In genomic region chr10:89853796-89854195, GRCh38 we compare ENCODE assay signal across 21 cellular contexts.
DNase-seq lines count a peak whose midpoint lies in the region; ATAC-seq and TF ChIP-seq lines count a peak whose summit lies in the region.
"Had no signal": no experiment of that assay in that cellular context is flagged by ENCODE, and none has a peak within 500 bp of the region (broad histone marks: within the 10 kb centered on the region; RNA-seq: fewer than 3 reads in every experiment).

No MANE protein-coding gene starts in this region.

- H3K27me3 ChIP-seq in H9 (ENCODE audit: insufficient read depth, low read length) (no peaks in the 10 kb centered on the region), SJCRH30 (no peaks in the 10 kb centered on the region), neural progenitor cell (no peaks in the 10 kb centered on the region), ascending aorta (no peaks in the 10 kb centered on the region)
- H3K27me3 ChIP-seq: BLaER1 treated with 17β-estradiol and CSF1 and Interleukin-3, amounts not matched to agents 10 nM and 100 nM; dorsolateral prefrontal cortex had no signal

- H2AK5ac ChIP-seq in H9 (ENCODE audit: insufficient read length, low read length) = no peak overlapping the region

- no peak overlapping the region for H4K8ac ChIP-seq in H9 (replicated peaks; ENCODE audit: insufficient read length, low read depth, low read length)

- no peak overlapping the region for H3K14ac ChIP-seq in H9 (ENCODE audit: insufficient read depth, low read length)

- TF ChIP-seq CTCF in H9 (conservative IDR thresholded peaks at IDR 0.05) (peak; percentile 86), epithelial cell of proximal tubule (conservative IDR thresholded peaks at IDR 0.05; ENCODE audit: low read depth, low read length) (peak; percentile 38), neural progenitor cell (IDR thresholded peaks at IDR 0.05) (peak; percentile 67), ascending aorta (IDR thresholded peaks at IDR 0.05) (no peak)

- DNase-seq in H9 (peak; percentile 86), SJCRH30 (peak; percentile 66 to 84), epithelial cell of proximal tubule (ENCODE audit: low read depth) (no peak), neural progenitor cell (ENCODE audit: low spot score) (peak; percentile 55), ascending aorta (ENCODE audit: low spot score in 2 of 2) (no peak), D341Med (ENCODE audit: low spot score) (no peak)
- no peak for DNase-seq in activated CD4-positive, alpha-beta T cell treated with anti-CD3 and anti-CD28 coated beads, Interleukin-2, amount 10 ng/mL, durations not matched to agents 24 days and 14 days
- DNase-seq: activated CD8-positive, alpha-beta T cell treated with anti-CD3 and anti-CD28 coated beads, Interleukin-2, amount 10 ng/mL, durations not matched to agents 7 days and 5 days; amniotic stem cell; DND-41; dorsolateral prefrontal cortex; Karpas-422; NCI-H1930; NK-92 treated with Interleukin-12 subunit alpha and Interleukin-12 subunit beta, amount 100 ng/mL, for 24 hours; posterior cingulate gyrus; SHP77 had no signal

- no peaks in the 10 kb centered on the region for H3F3A ChIP-seq in neural progenitor cell (ENCODE audit: low read depth)

- no peak overlapping the region for H4K5ac ChIP-seq in H9 (ENCODE audit: insufficient read length, low read depth, low read length)

- no peak overlapping the region for H2BK20ac ChIP-seq in H9 (ENCODE audit: low read depth, low read length, poor library complexity, severe bottlenecking)

- no peak overlapping the region for H2AFZ ChIP-seq in H9 (ENCODE audit: low read length)
- peak overlapping the region; percentile 74 for H2AFZ ChIP-seq in neural progenitor cell (replicated peaks)

- no peak overlapping the region for H3T11ph ChIP-seq in H9 (ENCODE audit: low read length)

- H2BK5ac ChIP-seq in H9 (ENCODE audit: insufficient read length, low read length) = no peak overlapping the region

- H4K91ac ChIP-seq in H9 (ENCODE audit: insufficient read length, low read depth, low read length) = no peak overlapping the region

- no peaks in the 10 kb centered on the region for H3K23me2 ChIP-seq in H9 (ENCODE audit: insufficient read length, low read depth, low read length, poor library complexity, severe bottlenecking)

- H3K79me2 ChIP-seq in H9 (ENCODE audit: insufficient read depth, low read length) (no peaks in the 10 kb centered on the region), neural progenitor cell (ENCODE audit: low read depth) (no peaks in the 10 kb centered on the region)

- no peaks in the 10 kb centered on the region for H3K79me1 ChIP-seq in H9 (ENCODE audit: insufficient read depth, low read depth, low read length, poor library complexity, severe bottlenecking)

- H2BK120ac ChIP-seq in H9 (ENCODE audit: low read depth, low read length, poor library complexity, severe bottlenecking) = no peak overlapping the region

- no peak overlapping the region for H3K4me2 ChIP-seq in H9 (ENCODE audit: insufficient read depth, insufficient read length, low read length)
- no peak overlapping the region for H3K4me2 ChIP-seq in neural progenitor cell
- H3K4me2 ChIP-seq: BLaER1 treated with 17β-estradiol and CSF1 and Interleukin-3, amounts not matched to agents 10 nM and 100 nM had no signal

- H3K36me3 Mint-ChIP-seq in H9 (ENCODE audit: insufficient read depth in 1 of 3, low read depth in 3 of 3) = no peaks in the 10 kb centered on the region; a peak in 1 of 7 replicates
- H3K36me3 Mint-ChIP-seq in neural progenitor cell = no peaks in the 10 kb centered on the region
- no peaks in the 10 kb centered on the region for H3K36me3 Mint-ChIP-seq in activated CD4-positive, alpha-beta T cell treated with anti-CD3 and anti-CD28 coated beads, Interleukin-2, amount 10 ng/mL, durations not matched to agents 24 days and 14 days (ENCODE audit: low read depth)

- no peak overlapping the region for H3K56ac ChIP-seq in H9 (ENCODE audit: insufficient read length, low read depth, low read length)

- no peak overlapping the region for H3K9ac ChIP-seq in H9 (ENCODE audit: extremely low read depth, insufficient read length, low read length)
- H3K9ac ChIP-seq in neural progenitor cell = no peak overlapping the region
- H3K9ac ChIP-seq: BLaER1 treated with 17β-estradiol and CSF1 and Interleukin-3, amounts not matched to agents 10 nM and 100 nM had no signal

- H3K27me3 Mint-ChIP-seq in H9 (ENCODE audit: low read depth) = peaks cover 3% of the 10 kb centered on the region; the same call in 1 of the 2 replicates
- H3K27me3 Mint-ChIP-seq in neural progenitor cell (ENCODE audit: insufficient read depth, low read depth) = no peaks in the 10 kb centered on the region
- H3K27me3 Mint-ChIP-seq in activated CD4-positive, alpha-beta T cell treated with anti-CD3 and anti-CD28 coated beads, Interleukin-2, amount 10 ng/mL, durations not matched to agents 24 days and 14 days = peaks cover 6% of the 10 kb centered on the region

- H3K4me1 ChIP-seq in H9 (ENCODE audit: insufficient read depth, low read length) (no peaks in the 10 kb centered on the region), SJCRH30 (peaks cover 4% of the 10 kb centered on the region), neural progenitor cell (no peaks in the 10 kb centered on the region), ascending aorta (no peaks in the 10 kb centered on the region)

- H3K9me3 Mint-ChIP-seq in H9 (peaks cover 0 to 2% of the 10 kb centered on the region in 2 experiments; a peak in 3 of 5 replicates), neural progenitor cell (no peaks in the 10 kb centered on the region)
- no peaks in the 10 kb centered on the region for H3K9me3 Mint-ChIP-seq in activated CD4-positive, alpha-beta T cell treated with anti-CD3 and anti-CD28 coated beads, Interleukin-2, amount 10 ng/mL, durations not matched to agents 24 days and 14 days
- H3K9me3 Mint-ChIP-seq: activated T-helper 17 cell treated with anti-CD3 and anti-CD28 coated beads, Interleukin-2, amount 50 U/mL, for 72 hours had no signal

- H2BK15ac ChIP-seq in H9 (ENCODE audit: low read depth, low read length) = no peak overlapping the region

- H3K4me1 Mint-ChIP-seq in H9 = peaks cover 0 to 11% of the 10 kb centered on the region in 2 experiments; a peak in 2 of 4 replicates
- peaks cover 6% of the 10 kb centered on the region for H3K4me1 Mint-ChIP-seq in neural progenitor cell
- no peaks in the 10 kb centered on the region for H3K4me1 Mint-ChIP-seq in activated CD4-positive, alpha-beta T cell treated with anti-CD3 and anti-CD28 coated beads, Interleukin-2, amount 10 ng/mL, durations not matched to agents 24 days and 14 days
- H3K4me1 Mint-ChIP-seq: activated T-helper 17 cell treated with anti-CD3 and anti-CD28 coated beads, Interleukin-2, amount 50 U/mL, for 72 hours had no signal

- no peak for ATAC-seq in HG03354 (IDR thresholded peaks at IDR 0.05; ENCODE audit: poor library complexity, severe bottlenecking, unreplicated experiment)
- ATAC-seq: activated CD8-positive, alpha-beta T cell treated with anti-CD3 and anti-CD28 coated beads, Interleukin-2, amount 10 ng/mL, durations not matched to agents 7 days and 5 days; activated T-helper 17 cell treated with anti-CD3 and anti-CD28 coated beads, Interleukin-2, amount 50 U/mL, for 72 hours had no signal

- H3K18ac ChIP-seq in H9 (ENCODE audit: insufficient read length, low read depth, low read length) = no peak overlapping the region

- H3K4me3 Mint-ChIP-seq in H9 (no peak overlapping the region), neural progenitor cell (no peak overlapping the region)
- no peak overlapping the region for H3K4me3 Mint-ChIP-seq in activated CD4-positive, alpha-beta T cell treated with anti-CD3 and anti-CD28 coated beads, Interleukin-2, amount 10 ng/mL, durations not matched to agents 24 days and 14 days
- H3K4me3 Mint-ChIP-seq: activated CD8-positive, alpha-beta T cell treated with anti-CD3 and anti-CD28 coated beads, Interleukin-2, amount 10 ng/mL, durations not matched to agents 7 days and 5 days; activated T-helper 17 cell treated with anti-CD3 and anti-CD28 coated beads, Interleukin-2, amount 50 U/mL, for 72 hours had no signal

- no peaks in the 10 kb centered on the region for H3K36me3 ChIP-seq in SJCRH30
- H3K36me3 ChIP-seq in neural progenitor cell = no peaks in the 10 kb centered on the region
- H3K36me3 ChIP-seq in ascending aorta = no peaks in the 10 kb centered on the region
- H3K36me3 ChIP-seq: BLaER1 treated with 17β-estradiol and CSF1 and Interleukin-3, amounts not matched to agents 10 nM and 100 nM; thoracic aorta had no signal

- H4K20me1 ChIP-seq in H9 (ENCODE audit: control insufficient read depth, insufficient read depth, insufficient read length) (no peaks in the 10 kb centered on the region), neural progenitor cell (ENCODE audit: low read depth) (no peaks in the 10 kb centered on the region)
- H4K20me1 ChIP-seq: BLaER1 treated with 17β-estradiol and CSF1 and Interleukin-3, amounts not matched to agents 10 nM and 100 nM had no signal

- H2BK12ac ChIP-seq in H9 (ENCODE audit: insufficient read length, low read depth, low read length) = no peak overlapping the region

- no peak overlapping the region for H3K27ac ChIP-seq in H9 (ENCODE audit: insufficient read length, low read depth, low read length)
- H3K27ac ChIP-seq in SJCRH30 = peak overlapping the region; percentile 53
- no peak overlapping the region for H3K27ac ChIP-seq in neural progenitor cell
- H3K27ac ChIP-seq in ascending aorta = no peak overlapping the region
- H3K27ac ChIP-seq: BLaER1 treated with 17β-estradiol and CSF1 and Interleukin-3, amounts not matched to agents 10 nM and 100 nM; dorsolateral prefrontal cortex; HL-60; thoracic aorta had no signal

- H3K9me3 ChIP-seq in H9 (ENCODE audit: control insufficient read depth, low read depth, low read length) = no peaks in the 10 kb centered on the region
- no peaks in the 10 kb centered on the region for H3K9me3 ChIP-seq in SJCRH30 (replicated peaks)
- no peaks in the 10 kb centered on the region for H3K9me3 ChIP-seq in neural progenitor cell (ENCODE audit: low read depth)
- no peaks in the 10 kb centered on the region for H3K9me3 ChIP-seq in ascending aorta
- H3K9me3 ChIP-seq: thoracic aorta had no signal

- intact Hi-C loops in ascending aorta (cut with DNase I) = no loop called here
- intact Hi-C loops in activated CD4-positive, alpha-beta T cell treated with anti-CD3 and anti-CD28 coated beads, Interleukin-2, amount 10 ng/mL, durations not matched to agents 24 days and 14 days (cut with micrococcal nuclease) = no loop called here

- no CpG with 5 or more reads among the region's 18 CpGs for WGBS in H9 (ENCODE audit: extremely low coverage, insufficient read length, low lambda C conversion rate)

- H3K27ac Mint-ChIP-seq in H9 = no peak overlapping the region
- H3K27ac Mint-ChIP-seq in neural progenitor cell = no peak overlapping the region
- H3K27ac Mint-ChIP-seq in activated CD4-positive, alpha-beta T cell treated with anti-CD3 and anti-CD28 coated beads, Interleukin-2, amount 10 ng/mL, durations not matched to agents 24 days and 14 days = no peak overlapping the region
- H3K27ac Mint-ChIP-seq: activated CD8-positive, alpha-beta T cell treated with anti-CD3 and anti-CD28 coated beads, Interleukin-2, amount 10 ng/mL, durations not matched to agents 7 days and 5 days; activated T-helper 17 cell treated with anti-CD3 and anti-CD28 coated beads, Interleukin-2, amount 50 U/mL, for 72 hours had no signal

- H3K4me3 ChIP-seq in SJCRH30 (peak overlapping the region; percentile 52), epithelial cell of proximal tubule (ENCODE audit: low read depth, low read length) (no peak overlapping the region), neural progenitor cell (no peak overlapping the region), ascending aorta (no peak overlapping the region)
- H3K4me3 ChIP-seq: BLaER1 treated with 17β-estradiol and CSF1 and Interleukin-3, amounts not matched to agents 10 nM and 100 nM; dorsolateral prefrontal cortex; thoracic aorta had no signal

- no peak overlapping the region for H3K4ac ChIP-seq in H9 (ENCODE audit: low read depth, low read length)

- H3K23ac ChIP-seq in H9 (ENCODE audit: insufficient read length, low read depth, low read length) = no peak overlapping the region

Comparison
In these comparisons a context has a peak if more than half of its experiments do, and no peak if none do; other contexts are left out.
1. DNase-seq: peak in H9 (single experiment), SJCRH30 (2 of 2) and neural progenitor cell (single experiment); none in epithelial cell of proximal tubule (single experiment), ascending aorta (0 of 2), D341Med (single experiment) and activated CD4-positive, alpha-beta T cell treated with anti-CD3 and anti-CD28 coated beads, Interleukin-2, amount 10 ng/mL, durations not matched to agents 24 days and 14 days (single experiment).
2. CTCF ChIP-seq: peak in H9 (single experiment), epithelial cell of proximal tubule (single experiment) and neural progenitor cell (single experiment); none in ascending aorta (0 of 3).